In the genomic region with DNA sequence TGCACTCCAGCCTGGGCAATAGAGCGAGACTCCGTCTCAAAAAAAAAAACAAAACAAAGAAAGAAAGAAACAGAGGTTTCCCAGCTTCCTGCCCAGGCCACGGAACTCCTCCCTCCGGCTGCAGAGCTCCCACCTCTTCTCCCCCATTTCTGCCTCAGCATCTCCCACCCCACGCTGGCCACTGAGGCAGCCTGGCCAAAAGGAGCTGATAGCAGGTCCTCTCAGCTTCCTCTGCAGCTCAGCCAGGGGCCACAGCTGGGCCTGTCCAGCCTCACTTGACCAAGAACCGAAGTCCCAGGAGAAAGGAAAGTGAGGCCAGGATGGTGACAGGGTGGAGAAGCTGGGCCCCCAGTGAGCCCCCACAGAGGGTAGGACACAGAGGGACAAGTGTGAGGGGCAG, we compare ENCODE assay signal across 11 cellular contexts. TPM values are rescaled to one million over a fixed set of nuclear protein-coding genes. Genes with fewer than 3 reads are reported as not detected.
DNase-seq lines count a peak whose midpoint lies in the region; ATAC-seq and TF ChIP-seq lines count a peak whose summit lies in the region.
"Had no signal": no experiment of that assay in that cellular context is flagged by ENCODE, and none has a peak within 500 bp of the region (broad histone marks: within the 10 kb centered on the region; RNA-seq: fewer than 3 reads in every experiment).

No MANE protein-coding gene starts in this region.

- H3K36me3 ChIP-seq in RWPE2 (ENCODE audit: low read depth): no peaks in the 10 kb centered on the region
- H3K36me3 ChIP-seq in esophagus squamous epithelium: no peaks in the 10 kb centered on the region
- no peaks in the 10 kb centered on the region for H3K36me3 ChIP-seq in skeletal muscle tissue (ENCODE audit: control insufficient read depth in 3 of 3, insufficient read depth in 3 of 3, low read length in 3 of 3)
- no peaks in the 10 kb centered on the region for H3K36me3 ChIP-seq in A673 (ENCODE audit: insufficient read depth, low read length, poor library complexity, severe bottlenecking)

- no peak overlapping the region for H3K9ac ChIP-seq in skeletal muscle tissue (ENCODE audit: low read depth in 1 of 3, low read length in 3 of 3)

- WGBS in esophagus squamous epithelium, 2 donors: 90 to 91% methylated on average over 4 to 6 of the region's 6 CpGs

- peak overlapping the region; percentile 95 for H3K27ac ChIP-seq in RWPE2 (ENCODE audit: poor library complexity, severe bottlenecking)
- peak overlapping the region; percentile 44 to 91 (median 68) for H3K27ac ChIP-seq in esophagus squamous epithelium
- peak overlapping the region; percentile 77 for H3K27ac ChIP-seq in skeletal muscle tissue (ENCODE audit: low read depth, low read length)
- H3K27ac ChIP-seq in A673 (ENCODE audit: low read depth, low read length, poor library complexity, severe bottlenecking): no peak overlapping the region

- POLR2A ChIA-PET in A673 (lab: Charles Lee; ENCODE audit: low non-redundant PET): no interaction called here

- H3K4me1 ChIP-seq in RWPE2 (ENCODE audit: insufficient read depth, poor library complexity, severe bottlenecking): peaks cover 20% of the 10 kb centered on the region
- H3K4me1 ChIP-seq in esophagus squamous epithelium: peaks cover 6 to 20% (median 18%) of the 10 kb centered on the region in 3 donors
- peaks cover 7 to 16% (median 16%) of the 10 kb centered on the region in 3 donors for H3K4me1 ChIP-seq in skeletal muscle tissue (ENCODE audit: control insufficient read depth in 3 of 3, insufficient read depth in 3 of 3, low read length in 3 of 3)
- no peaks in the 10 kb centered on the region for H3K4me1 ChIP-seq in A673 (ENCODE audit: insufficient read depth, low read length, poor library complexity, severe bottlenecking)

- no peak overlapping the region for H3K4me3 ChIP-seq in RWPE2 (ENCODE audit: severe bottlenecking)
- no peak overlapping the region for H3K4me3 ChIP-seq in esophagus squamous epithelium
- no peak overlapping the region for H3K4me3 ChIP-seq in skeletal muscle tissue (ENCODE audit: low read length in 3 of 3)
- H3K4me3 ChIP-seq in A673 (ENCODE audit: low read depth, low read length, poor library complexity, severe bottlenecking): no peak overlapping the region

- intact Hi-C loops in esophagus squamous epithelium (cut with DNase I) (no loop called here), head of caudate nucleus (cut with DNase I) (no loop called here), A673 (cut with micrococcal nuclease; ENCODE audit: unreplicated experiment) (no loop called here)

- ATAC-seq in GM18907 (IDR thresholded peaks at IDR 0.05; ENCODE audit: unreplicated experiment) (peak; percentile 5), RWPE2 (ENCODE audit: low read depth) (no peak)

- H3K27me3 ChIP-seq in RWPE2 (ENCODE audit: insufficient read depth, poor library complexity, severe bottlenecking): no peaks in the 10 kb centered on the region
- H3K27me3 ChIP-seq in esophagus squamous epithelium: no peaks in the 10 kb centered on the region
- H3K27me3 ChIP-seq in skeletal muscle tissue (ENCODE audit: control insufficient read depth in 3 of 3, insufficient read depth in 3 of 3, low read length in 3 of 3): no peaks in the 10 kb centered on the region
- no peaks in the 10 kb centered on the region for H3K27me3 ChIP-seq in A673 (replicated peaks; ENCODE audit: insufficient read depth, low read depth, low read length, poor library complexity)

- CTCF ChIA-PET in A673 (lab: Charles Lee): interaction anchor here (0.7 kb wide), 1 partner anchor 27 kb away, joined by 5 read pairs; no protein-coding TSS in a partner anchor

- H3K9me3 ChIP-seq in RWPE2 (ENCODE audit: severe bottlenecking): no peaks in the 10 kb centered on the region
- H3K9me3 ChIP-seq in esophagus squamous epithelium: no peaks in the 10 kb centered on the region
- H3K9me3 ChIP-seq in skeletal muscle tissue (ENCODE audit: control insufficient read depth in 3 of 3, low read length in 3 of 3): no peaks in the 10 kb centered on the region
- no peaks in the 10 kb centered on the region for H3K9me3 ChIP-seq in A673 (ENCODE audit: low read depth, low read length, poor library complexity, severe bottlenecking)

- TF ChIP-seq CTCF in RWPE2 (IDR thresholded peaks at IDR 0.05; ENCODE audit: poor library complexity, severe bottlenecking) (no peak), esophagus squamous epithelium (IDR thresholded peaks at IDR 0.05) (no peak), A673 (conservative IDR thresholded peaks at IDR 0.05; ENCODE audit: low read depth, low read length) (no peak)

- no peak for TF ChIP-seq POLR2A in esophagus squamous epithelium (IDR thresholded peaks at IDR 0.05)

- DNase-seq in RWPE2 (ENCODE audit: low spot score) (no peak), esophagus squamous epithelium (lab: John Stamatoyannopoulos, UW) (no peak), SIG-M5 (lab: John Stamatoyannopoulos, UW) (no peak), head of caudate nucleus (no peak), NCI-H2196 (lab: John Stamatoyannopoulos, UW; ENCODE audit: unreplicated experiment) (no peak), A673 (ENCODE audit: low spot score) (no peak)
- DNase-seq: DMS53; effector memory CD8-positive, alpha-beta T cell; NK-92 treated with Interleukin-12 subunit alpha and Interleukin-12 subunit beta, amount 100 ng/mL, for 24 hours had no signal

- BruUV-seq in A673 (replicated peaks; lab: Mats Ljungman, UMichigan): no TSS peak

RNA-seq across cellular contexts. Expression of a gene that starts 33.4 kb away (rescaled TPM):
- total RNA-seq in esophagus squamous epithelium (1,000 to 10,000 TPM in 1 of 4 donors, 100 to 1,000 TPM in 3; 464 to 1,007 (median 773) TPM), skeletal muscle tissue (62.6 TPM), A673 (2021) (2.8 TPM in 2 replicates)

RNA-seq across cellular contexts. Expression of a gene that starts 42.3 kb away (rescaled TPM):
- 10 to 100 TPM; 21.1 to 92.5 (median 49.7) TPM for total RNA-seq in esophagus squamous epithelium
- total RNA-seq in skeletal muscle tissue: 58.5 TPM
- not detected in 2 replicates for total RNA-seq in A673 (2021)

Comparison
In these comparisons a context has a peak if more than half of its experiments do, and no peak if none do; other contexts are left out.
1. RNA of a gene that starts 33.4 kb away (total RNA-seq): 464 to 1,007 TPM in esophagus squamous epithelium and 62.6 TPM in skeletal muscle tissue (single experiment); 2.8 TPM in A673; every median in the first group is over 10 times any median in the second.
2. RNA of a gene that starts 42.3 kb away (total RNA-seq): 21.1 to 92.5 TPM in esophagus squamous epithelium and 58.5 TPM in skeletal muscle tissue (single experiment); not detected in A673; every median in the first group is over 10 times any median in the second.